37 cellular contexts compared by ENCODE assay signal in genomic region chr4:13166214-13166613, GRCh38.
"Had no signal": no experiment of that assay in that cellular context is flagged by ENCODE, and none has a peak within 500 bp of the region (broad histone marks: within the 10 kb centered on the region; RNA-seq: fewer than 3 reads in every experiment).

No MANE protein-coding gene starts in this region.

- H3K27me3 Mint-ChIP-seq: activated CD4-positive, alpha-beta T cell treated with anti-CD3 and anti-CD28 coated beads for 36 hours; activated CD4-positive, alpha-beta T cell treated with anti-CD3 and anti-CD28 coated beads, Interleukin-2, amount 10 ng/mL, durations not matched to agents 7 days and 5 days; activated CD8-positive, alpha-beta T cell treated with anti-CD3 and anti-CD28 coated beads for 36 hours; activated naive CD8-positive, alpha-beta T cell treated with anti-CD3 and anti-CD28 coated beads for 36 hours; activated T-helper 17 cell treated with anti-CD3 and anti-CD28 coated beads, Interleukin-2, amount 50 U/mL, for 72 hours had no signal

- H3K9me3 Mint-ChIP-seq: activated CD8-positive, alpha-beta T cell treated with anti-CD3 and anti-CD28 coated beads for 36 hours; activated naive CD4-positive, alpha-beta T cell treated with anti-CD3 and anti-CD28 coated beads for 36 hours; activated naive CD4-positive, alpha-beta T cell treated with anti-CD3 and anti-CD28 coated beads, Interleukin-2, amount 50 U/mL, for 72 hours; activated naive CD8-positive, alpha-beta T cell treated with anti-CD3 and anti-CD28 coated beads for 36 hours; activated T-cell treated with anti-CD3 and anti-CD28 coated beads, Interleukin-2, amount 50 U/mL, for 4 hours; activated T-helper 1 cell treated with anti-CD3 and anti-CD28 coated beads, Interleukin-12 subunit alpha, Interleukin-12 subunit beta, Interleukin-2, Interleukin-4 antibody, amounts not matched to agents 30 ng/mL and 10 ng/mL and 1 ng/mL, durations not matched to agents 14 hours and 24 hours and 36 hours; activated T-helper 17 cell treated with anti-CD3 and anti-CD28 coated beads, Interleukin-2, amount 50 U/mL, for 72 hours; T-helper 1 cell treated with Interleukin-12 subunit alpha and Interleukin-12 subunit beta and Interleukin-4 antibody, amounts not matched to agents 30 μg/mL and 1 μg/mL, for 36 hours; T-helper 2 cell treated with Interferon-gamma antibody and Interleukin-4, amounts not matched to agents 5 μg/mL and 100 μg/mL, for 36 hours; WTC11 had no signal

- H3K27ac Mint-ChIP-seq: activated CD4-positive, alpha-beta T cell treated with anti-CD3 and anti-CD28 coated beads for 36 hours; activated CD4-positive, alpha-beta T cell treated with anti-CD3 and anti-CD28 coated beads, Interleukin-2, amount 10 ng/mL, durations not matched to agents 7 days and 5 days; activated CD8-positive, alpha-beta T cell treated with anti-CD3 and anti-CD28 coated beads for 36 hours; activated naive CD4-positive, alpha-beta T cell treated with anti-CD3 and anti-CD28 coated beads for 36 hours; activated naive CD4-positive, alpha-beta T cell treated with anti-CD3 and anti-CD28 coated beads, Interleukin-2, amount 50 U/mL, for 72 hours; activated naive CD8-positive, alpha-beta T cell treated with anti-CD3 and anti-CD28 coated beads for 36 hours; activated T-cell treated with anti-CD3 and anti-CD28 coated beads, Interleukin-2, amount 50 U/mL, for 72 hours; activated T-helper 1 cell treated with anti-CD3 and anti-CD28 coated beads, Interleukin-12 subunit alpha, Interleukin-12 subunit beta, Interleukin-2, Interleukin-4 antibody, amounts not matched to agents 30 ng/mL and 10 ng/mL and 1 ng/mL, durations not matched to agents 14 hours and 24 hours and 36 hours; activated T-helper 17 cell treated with anti-CD3 and anti-CD28 coated beads, Interleukin-2, amount 50 U/mL, for 72 hours; T-helper 1 cell treated with Interleukin-12 subunit alpha and Interleukin-12 subunit beta and Interleukin-4 antibody, amounts not matched to agents 30 μg/mL and 1 μg/mL, for 36 hours; T-helper 2 cell treated with Interferon-gamma antibody and Interleukin-4, amounts not matched to agents 5 μg/mL and 100 μg/mL, for 36 hours; WTC11 had no signal

- H3K4me1 ChIP-seq: adrenal gland, body of pancreas, breast epithelium, colonic mucosa had no signal

- H3K36me3 ChIP-seq: adrenal gland, brain microvascular endothelial cell, breast epithelium, colonic mucosa, WERI-Rb-1 had no signal

- ATAC-seq: activated CD4-positive, alpha-beta T cell treated with anti-CD3 and anti-CD28 coated beads for 36 hours; activated CD4-positive, CD25-positive, alpha-beta regulatory T cell treated with anti-CD3 and anti-CD28 coated beads, Interleukin-2, amount 50 U/mL, for 24 hours; activated CD8-positive, alpha-beta T cell treated with anti-CD3 and anti-CD28 coated beads for 36 hours; activated naive CD4-positive, alpha-beta T cell treated with anti-CD3 and anti-CD28 coated beads, Interleukin-2, amount 50 U/mL, for 72 hours; activated T-cell treated with anti-CD3 and anti-CD28 coated beads, Interleukin-2, amount 50 U/mL, for 4 hours; activated T-cell treated with anti-CD3 and anti-CD28 coated beads, Interleukin-2, amount 50 U/mL, for 72 hours; activated T-helper 17 cell treated with anti-CD3 and anti-CD28 coated beads, Interleukin-2, amount 50 U/mL, for 72 hours; body of pancreas; WTC11 had no signal

- H3K27ac ChIP-seq: adrenal gland, body of pancreas, brain microvascular endothelial cell, breast epithelium, colonic mucosa, WERI-Rb-1 had no signal

- DNase-seq: activated CD4-positive, alpha-beta T cell treated with anti-CD3 and anti-CD28 coated beads for 1 hour; activated CD4-positive, alpha-beta T cell treated with anti-CD3 and anti-CD28 coated beads for 36 hours; activated CD4-positive, alpha-beta T cell treated with anti-CD3 and anti-CD28 coated beads for 48 hours; activated CD4-positive, alpha-beta T cell treated with anti-CD3 and anti-CD28 coated beads, Interleukin-2, amount 10 ng/mL, durations not matched to agents 7 days and 5 days; activated CD4-positive, alpha-beta T cell treated with anti-CD3 and anti-CD28 coated beads, Interleukin-2, amount 50 U/mL, for 48 hours; activated CD4-positive, CD25-positive, alpha-beta regulatory T cell; activated CD8-positive, alpha-beta memory T cell treated with anti-CD3 and anti-CD28 coated beads, Interleukin-2, amount 50 U/mL, for 4 hours; activated CD8-positive, alpha-beta T cell treated with anti-CD3 and anti-CD28 coated beads for 36 hours; activated effector memory CD4-positive, alpha-beta T cell treated with anti-CD3 and anti-CD28 coated beads, Interleukin-2, amount 50 U/mL, for 16 hours; activated gamma-delta T cell treated with Interleukin-2 at 50 U/mL for 16 hours; activated naive CD4-positive, alpha-beta T cell; activated naive CD4-positive, alpha-beta T cell treated with anti-CD3 and anti-CD28 coated beads for 36 hours; activated naive CD4-positive, alpha-beta T cell treated with anti-CD3 and anti-CD28 coated beads, Interleukin-2, amount 50 U/mL, for 16 hours; activated naive CD8-positive, alpha-beta T cell treated with anti-CD3 and anti-CD28 coated beads for 36 hours; activated T-cell treated with anti-CD3 and anti-CD28 coated beads for 4 hours; activated T-cell treated with anti-CD3 and anti-CD28 coated beads, Interleukin-2, amount 50 U/mL, for 1 hour; activated T-cell treated with anti-CD3 and anti-CD28 coated beads, Interleukin-2, amount 50 U/mL, for 4 hours; activated T-cell treated with anti-CD3 and anti-CD28 coated beads, Interleukin-2, amount 50 U/mL, for 72 hours; adrenal gland; amniotic stem cell; body of pancreas; brain microvascular endothelial cell; central memory CD4-positive, alpha-beta T cell; colonic mucosa; SW 1271; T-helper 1 cell; T-helper 2 cell; T-helper 9 cell; WERI-Rb-1 had no signal

- H3K4me1 Mint-ChIP-seq: activated CD4-positive, alpha-beta T cell treated with anti-CD3 and anti-CD28 coated beads for 36 hours; activated CD4-positive, alpha-beta T cell treated with anti-CD3 and anti-CD28 coated beads, Interleukin-2, amount 10 ng/mL, durations not matched to agents 7 days and 5 days; activated naive CD8-positive, alpha-beta T cell treated with anti-CD3 and anti-CD28 coated beads for 36 hours; activated T-helper 17 cell treated with anti-CD3 and anti-CD28 coated beads, Interleukin-2, amount 50 U/mL, for 72 hours had no signal

- H3K36me3 Mint-ChIP-seq: activated naive CD4-positive, alpha-beta T cell treated with anti-CD3 and anti-CD28 coated beads, Interleukin-2, amount 50 U/mL, for 72 hours; activated naive CD8-positive, alpha-beta T cell treated with anti-CD3 and anti-CD28 coated beads for 36 hours; WTC11 had no signal

- H3K27me3 ChIP-seq: adrenal gland, body of pancreas, brain microvascular endothelial cell, breast epithelium, colonic mucosa had no signal

- H3K4me3 ChIP-seq: adrenal gland, body of pancreas, breast epithelium, colonic mucosa had no signal

- H3K4me3 Mint-ChIP-seq: activated CD4-positive, alpha-beta T cell treated with anti-CD3 and anti-CD28 coated beads for 36 hours; activated CD4-positive, alpha-beta T cell treated with anti-CD3 and anti-CD28 coated beads, Interleukin-2, amount 10 ng/mL, durations not matched to agents 7 days and 5 days; activated CD8-positive, alpha-beta T cell treated with anti-CD3 and anti-CD28 coated beads for 36 hours; activated naive CD4-positive, alpha-beta T cell treated with anti-CD3 and anti-CD28 coated beads for 36 hours; activated naive CD8-positive, alpha-beta T cell treated with anti-CD3 and anti-CD28 coated beads for 36 hours; activated T-cell treated with anti-CD3 and anti-CD28 coated beads, Interleukin-2, amount 50 U/mL, for 4 hours; activated T-cell treated with anti-CD3 and anti-CD28 coated beads, Interleukin-2, amount 50 U/mL, for 72 hours; activated T-helper 1 cell treated with anti-CD3 and anti-CD28 coated beads, Interleukin-12 subunit alpha, Interleukin-12 subunit beta, Interleukin-2, Interleukin-4 antibody, amounts not matched to agents 30 ng/mL and 10 ng/mL and 1 ng/mL, durations not matched to agents 14 hours and 24 hours and 36 hours; activated T-helper 17 cell treated with anti-CD3 and anti-CD28 coated beads, Interleukin-2, amount 50 U/mL, for 72 hours; T-helper 1 cell treated with Interleukin-12 subunit alpha and Interleukin-12 subunit beta and Interleukin-4 antibody, amounts not matched to agents 30 μg/mL and 1 μg/mL, for 36 hours; T-helper 2 cell treated with Interferon-gamma antibody and Interleukin-4, amounts not matched to agents 5 μg/mL and 100 μg/mL, for 36 hours; WTC11 had no signal

- H3K9me3 ChIP-seq: adrenal gland, body of pancreas, breast epithelium, colonic mucosa had no signal
